Comparison of ENCODE assay signal across 20 cellular contexts in genomic region chr10:90912854-90913479, GRCh38. TPM values are rescaled to one million over a fixed set of nuclear protein-coding genes. Genes with fewer than 3 reads are reported as not detected.
A peak's percentile ranks its signal among the peaks of the same experiment; 100 is the strongest.
DNase-seq lines count a peak whose midpoint lies in the region; ATAC-seq and TF ChIP-seq lines count a peak whose summit lies in the region.
"Had no signal": no experiment of that assay in that cellular context is flagged by ENCODE, and none has a peak within 500 bp of the region (broad histone marks: within the 10 kb centered on the region; RNA-seq: fewer than 3 reads in every experiment).

No MANE protein-coding gene starts in this region.

- H3K4me3 ChIP-seq in cardiac muscle cell (no peak overlapping the region), mammary epithelial cell (replicated peaks in 1 of 3; ENCODE audit: insufficient read depth in 1 of 3, low read depth in 2 of 3, low read length in 3 of 3) (no peak overlapping the region), smooth muscle cell (no peak overlapping the region)
- H3K4me3 ChIP-seq: BLaER1 treated with 17β-estradiol and CSF1 and Interleukin-3, amounts not matched to agents 10 nM and 100 nM; GM12878; MG63 had no signal

- H3K27ac ChIP-seq in cardiac muscle cell (peak overlapping the region; percentile 55), mammary epithelial cell (ENCODE audit: insufficient read depth, low read depth, low read length) (no peak overlapping the region), smooth muscle cell (ENCODE audit: low read depth) (no peak overlapping the region)
- H3K27ac ChIP-seq: BLaER1 treated with 17β-estradiol and CSF1 and Interleukin-3, amounts not matched to agents 10 nM and 100 nM; KMS-11 had no signal

- H3K4me1 ChIP-seq in cardiac muscle cell (ENCODE audit: low read depth): peaks cover 23% of the 10 kb centered on the region
- H3K4me1 ChIP-seq in mammary epithelial cell (ENCODE audit: insufficient read depth, low read length): peaks cover 14% of the 10 kb centered on the region
- no peaks in the 10 kb centered on the region for H3K4me1 ChIP-seq in smooth muscle cell (ENCODE audit: low read depth)

- peak overlapping the region; percentile 48 for H3K4me2 ChIP-seq in mammary epithelial cell (ENCODE audit: insufficient read depth, low read depth, low read length)
- no peak overlapping the region for H3K4me2 ChIP-seq in smooth muscle cell
- H3K4me2 ChIP-seq: BLaER1 treated with 17β-estradiol and CSF1 and Interleukin-3, amounts not matched to agents 10 nM and 100 nM; KMS-11 had no signal

- WGBS in mammary epithelial cell (ENCODE audit: low coverage, missing lambda C conversion rate): 64% methylated on average over 7 of the region's 7 CpGs
- 90% methylated on average over 7 of the region's 7 CpGs for WGBS in smooth muscle cell (ENCODE audit: low lambda C conversion rate)

- no peak for DNase-seq in cardiac muscle cell (ENCODE audit: low read depth in 1 of 2, low spot score in 1 of 2)
- DNase-seq in Right ventricle myocardium inferior (ENCODE audit: missing footprints): no peak
- no peak for DNase-seq in mammary epithelial cell
- DNase-seq in lung microvascular endothelial cell (ENCODE audit: low read depth in 2 of 2): peak; percentile 42 to 53
- no peak for DNase-seq in smooth muscle cell (lab: John Stamatoyannopoulos, UW; ENCODE audit: unreplicated experiment)
- no peak for DNase-seq in NCI-H1417 (lab: John Stamatoyannopoulos, UW)
- DNase-seq: GDM1, H7, MG63, NCI-H1092, NCI-H1694 treated with DMSO at 0.1 percent for 48 hours, NCI-H2107, NCI-H2227 treated with DMSO at 0.1 percent for 48 hours, NCI-H524 had no signal

- H3K9ac ChIP-seq in mammary epithelial cell (ENCODE audit: insufficient read depth, low read length) (no peak overlapping the region), smooth muscle cell (ENCODE audit: low read depth) (no peak overlapping the region)
- H3K9ac ChIP-seq: BLaER1 treated with 17β-estradiol and CSF1 and Interleukin-3, amounts not matched to agents 10 nM and 100 nM; KMS-11 had no signal

- dilution Hi-C loops in mammary epithelial cell (cut with HindIII; ENCODE audit: low sequenced_read_pairs): loop anchor here (5.0 kb wide), 1 partner anchor 49 kb away; no protein-coding TSS in a partner anchor

- in situ Hi-C loops in mammary epithelial cell (cut with MboI; ENCODE audit: low sequenced_read_pairs in 2 of 2): no loop called here

- H3K27me3 ChIP-seq in cardiac muscle cell (no peaks in the 10 kb centered on the region), mammary epithelial cell (ENCODE audit: insufficient read depth, low read length) (no peaks in the 10 kb centered on the region), smooth muscle cell (ENCODE audit: low read depth) (no peaks in the 10 kb centered on the region)
- H3K27me3 ChIP-seq: BLaER1 treated with 17β-estradiol and CSF1 and Interleukin-3, amounts not matched to agents 10 nM and 100 nM; MG63 had no signal

- H3K9me3 ChIP-seq in cardiac muscle cell (ENCODE audit: low read depth): no peaks in the 10 kb centered on the region
- H3K9me3 ChIP-seq in mammary epithelial cell (replicated peaks; ENCODE audit: insufficient read depth, low read length): no peaks in the 10 kb centered on the region
- no peaks in the 10 kb centered on the region for H3K9me3 ChIP-seq in smooth muscle cell (replicated peaks; ENCODE audit: low read depth)
- H3K9me3 ChIP-seq: MG63 had no signal

- peak overlapping the region; percentile 40 for H2AFZ ChIP-seq in mammary epithelial cell (ENCODE audit: low read depth, low read length)
- H2AFZ ChIP-seq in smooth muscle cell (ENCODE audit: low read depth): no peak overlapping the region

- no peaks in the 10 kb centered on the region for H3K79me2 ChIP-seq in mammary epithelial cell (ENCODE audit: insufficient read depth, low read length)
- H3K79me2 ChIP-seq in smooth muscle cell (ENCODE audit: low read depth): no peaks in the 10 kb centered on the region

- intact Hi-C loops in Right ventricle myocardium inferior (cut with DNase I) (loop anchor here (2.0 to 10.0 kb wide), 2 partner anchors 58 to 252 kb away; no protein-coding TSS in a partner anchor), mammary epithelial cell (cut with micrococcal nuclease) (loop anchor here (1.0 to 5.0 kb wide), 4 partner anchors 57 to 384 kb away; no protein-coding TSS in a partner anchor)

- H4K20me1 ChIP-seq in mammary epithelial cell (ENCODE audit: insufficient read depth, low read length) (no peaks in the 10 kb centered on the region), smooth muscle cell (ENCODE audit: low read depth) (no peaks in the 10 kb centered on the region)
- H4K20me1 ChIP-seq: BLaER1 treated with 17β-estradiol and CSF1 and Interleukin-3, amounts not matched to agents 10 nM and 100 nM had no signal

- no peaks in the 10 kb centered on the region for H3F3A ChIP-seq in smooth muscle cell (ENCODE audit: low read depth)

- H3K36me3 ChIP-seq in cardiac muscle cell (no peaks in the 10 kb centered on the region), mammary epithelial cell (ENCODE audit: insufficient read depth, low read length) (no peaks in the 10 kb centered on the region), smooth muscle cell (ENCODE audit: low read depth) (no peaks in the 10 kb centered on the region)
- H3K36me3 ChIP-seq: MG63 had no signal

- CTCF ChIA-PET in mammary epithelial cell (lab: Charles Lee; ENCODE audit: low non-redundant PET): no interaction called here

- no TSS peak for BruUV-seq in mammary epithelial cell (replicated peaks; lab: Mats Ljungman, UMichigan)

- no peak for ATAC-seq in Right ventricle myocardium inferior
- no peak for ATAC-seq in GM21528 (IDR thresholded peaks at IDR 0.05; ENCODE audit: low FRiP score, unreplicated experiment)
- ATAC-seq in GM18858 (IDR thresholded peaks at IDR 0.05; ENCODE audit: unreplicated experiment): no peak
- ATAC-seq: HepG2 had no signal

- no peak for TF ChIP-seq CTCF in cardiac muscle cell (IDR thresholded peaks at IDR 0.05; ENCODE audit: low read depth, low read length)
- TF ChIP-seq CTCF in mammary epithelial cell (conservative IDR thresholded peaks at IDR 0.05 in 1 of 2, IDR thresholded peaks at IDR 0.05 in 1 of 2; ENCODE audit: extremely low read depth in 1 of 2, insufficient read depth in 1 of 2, low read depth in 1 of 2, low read length in 2 of 2): no peak
- TF ChIP-seq CTCF in smooth muscle cell (IDR thresholded peaks at IDR 0.05; ENCODE audit: borderline replicate concordance, insufficient read depth, poor library complexity, severe bottlenecking): no peak

RNA-seq across cellular contexts. Expression of gene ANKRD1, which starts 7.9 kb away (rescaled TPM):
- total RNA-seq in cardiac muscle cell: 32.7 and 39.1 TPM in 2 replicates
- 9.4 and 12.6 TPM in 2 replicates for polyA plus RNA-seq in cardiac muscle cell
- total RNA-seq in Right ventricle myocardium inferior: 2,249 TPM
- 10 to 100 TPM in 1 of 2 donors, not detected in 1; 60.7 TPM for total RNA-seq in mammary epithelial cell
- 0.16 TPM for polyA plus RNA-seq in mammary epithelial cell
- not detected for polyA minus RNA-seq in mammary epithelial cell
- 224 and 350 TPM in 2 replicates for total RNA-seq in lung microvascular endothelial cell
- 150 and 169 TPM in 2 replicates for total RNA-seq in smooth muscle cell
- polyA plus RNA-seq in smooth muscle cell: 20.0 and 50.9 TPM in 2 replicates
- total RNA-seq: GM12878 had no signal
- polyA plus RNA-seq: GM12878 had no signal

RNA-seq across cellular contexts. Expression of gene RPP30, which starts 41.2 kb away (rescaled TPM):
- total RNA-seq in cardiac muscle cell (23.6 and 26.7 TPM in 2 replicates), Right ventricle myocardium inferior (36.7 TPM), mammary epithelial cell (10 to 100 TPM; 32.3 to 38.8 TPM), lung microvascular endothelial cell (20.2 and 24.0 TPM in 2 replicates), smooth muscle cell (46.0 and 73.0 TPM in 2 replicates)
- polyA plus RNA-seq in cardiac muscle cell (48.4 and 51.4 TPM in 2 replicates), mammary epithelial cell (29.7 TPM), smooth muscle cell (48.2 and 56.9 TPM in 2 replicates)
- polyA minus RNA-seq in mammary epithelial cell: 50.3 TPM

RNA-seq across cellular contexts. Expression of gene HTR7, which starts 55.1 kb away (rescaled TPM):
- total RNA-seq in cardiac muscle cell (0.07 TPM in 1 of 2 replicates, not detected in the other), Right ventricle myocardium inferior (not detected), mammary epithelial cell (10 to 100 TPM; 20.2 to 24.1 TPM), lung microvascular endothelial cell (under 0.01 TPM in 2 replicates), smooth muscle cell (10.7 and 12.5 TPM in 2 replicates)
- polyA plus RNA-seq in cardiac muscle cell (not detected in 2 replicates), mammary epithelial cell (19.5 TPM), smooth muscle cell (3.7 and 9.6 TPM in 2 replicates)
- 14.0 TPM for polyA minus RNA-seq in mammary epithelial cell
- polyA plus RNA-seq: HepG2 had no signal

Comparison
In these comparisons a context has a peak if more than half of its experiments do, and no peak if none do; other contexts are left out.
1. DNase-seq: peak in lung microvascular endothelial cell (2 of 2); none in cardiac muscle cell (0 of 2), Right ventricle myocardium inferior (single experiment), mammary epithelial cell (single experiment), smooth muscle cell (single experiment) and NCI-H1417 (0 of 3).
2. RNA of gene HTR7, which starts 55.1 kb away (total RNA-seq): 20.2 to 24.1 TPM in mammary epithelial cell and 10.7 to 12.5 TPM in smooth muscle cell; not detected in Right ventricle myocardium inferior (single experiment), 0.07 TPM in cardiac muscle cell and under 0.01 TPM in lung microvascular endothelial cell; every median in the first group is over 10 times any median in the second.